30 cellular contexts compared by ENCODE assay signal in the genomic region with DNA sequence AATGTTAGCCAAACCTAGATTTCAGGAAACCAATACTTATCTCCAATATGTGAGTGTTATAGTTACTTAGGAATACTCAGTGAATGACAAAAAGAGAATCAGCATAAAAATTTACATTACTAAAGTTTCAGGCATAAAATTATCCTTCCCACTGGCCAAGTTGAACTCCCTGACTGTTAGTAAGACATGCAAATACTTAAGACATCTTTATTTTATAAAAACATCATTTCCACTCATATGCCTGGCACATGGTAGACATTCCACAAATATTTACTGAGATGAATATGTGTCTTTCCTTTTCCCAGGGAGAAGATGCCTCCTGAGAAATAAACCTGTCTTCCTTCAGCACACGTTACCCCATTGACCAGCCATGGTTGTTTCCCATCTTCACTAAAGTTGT. TPM values are rescaled to one million over a fixed set of nuclear protein-coding genes. Genes with fewer than 3 reads are reported as not detected.
"Had no signal": no experiment of that assay in that cellular context is flagged by ENCODE, and none has a peak within 500 bp of the region (broad histone marks: within the 10 kb centered on the region; RNA-seq: fewer than 3 reads in every experiment).

No MANE protein-coding gene starts in this region.

- DNase-seq: activated CD4-positive, alpha-beta T cell treated with anti-CD3 and anti-CD28 coated beads for 36 hours; activated CD4-positive, CD25-positive, alpha-beta regulatory T cell; activated CD8-positive, alpha-beta memory T cell treated with anti-CD3 and anti-CD28 coated beads, Interleukin-2, amount 10 ng/mL, durations not matched to agents 7 days and 5 days; activated CD8-positive, alpha-beta T cell treated with anti-CD3 and anti-CD28 coated beads, Interleukin-2, amount 10 ng/mL, durations not matched to agents 7 days and 5 days; activated naive CD4-positive, alpha-beta T cell; activated T-cell treated with anti-CD3 and anti-CD28 coated beads, Interleukin-2, amount 50 U/mL, for 48 hours; aorta; cerebellar nuclear complex; cortex of kidney; head of caudate nucleus; hypothalamus; immature natural killer cell; kidney; left colon; midbrain; naive thymus-derived CD8-positive, alpha-beta T cell; occipital lobe; stimulated activated CD4-positive, alpha-beta T cell treated with anti-CD3 and anti-CD28 coated beads, Interleukin-1b, Interleukin-23, amount 100 ng/mL, for 48 hours; stimulated activated CD4-positive, alpha-beta T cell treated with anti-CD3 and anti-CD28 coated beads, Interleukin-4, amount 100 ng/mL, for 4 hours; stimulated activated CD8-positive, alpha-beta memory T cell treated with anti-CD3 and anti-CD28 coated beads, Interleukin-4, amount 100 ng/mL, for 48 hours; stimulated activated naive CD8-positive, alpha-beta T cell treated with anti-CD3 and anti-CD28 coated beads, Interleukin-15, amount 100 ng/mL, for 72 hours; substantia nigra had no signal

- H3K27me3 ChIP-seq: cardiac muscle cell, gastroesophageal sphincter, right atrium auricular region, vagina had no signal

- H3K36me3 ChIP-seq: cardiac muscle cell, gastroesophageal sphincter, right atrium auricular region, vagina had no signal

- H3K9me3 ChIP-seq: gastroesophageal sphincter, right atrium auricular region, vagina had no signal

- H3K4me2 ChIP-seq: smooth muscle cell had no signal

- H3K4me3 ChIP-seq: cardiac muscle cell, gastroesophageal sphincter, right atrium auricular region, smooth muscle cell, vagina had no signal

- ATAC-seq: activated CD4-positive, alpha-beta T cell treated with anti-CD3 and anti-CD28 coated beads for 36 hours; activated CD8-positive, alpha-beta memory T cell treated with anti-CD3 and anti-CD28 coated beads, Interleukin-2, amount 10 ng/mL, durations not matched to agents 7 days and 5 days; activated CD8-positive, alpha-beta T cell treated with anti-CD3 and anti-CD28 coated beads, Interleukin-2, amount 10 ng/mL, durations not matched to agents 7 days and 5 days; activated naive CD4-positive, alpha-beta T cell treated with anti-CD3 and anti-CD28 coated beads, Interleukin-2, amount 50 U/mL, for 72 hours; gastroesophageal sphincter; left colon; naive thymus-derived CD8-positive, alpha-beta T cell; stimulated activated memory B cell treated with anti-CD40 and anti-IgM and Interleukin-4, amounts not matched to agents 10 μg/mL and 1 μg/mL and 100 μg/mL, for 72 hours; stimulated activated naive CD8-positive, alpha-beta T cell treated with anti-CD3 and anti-CD28 coated beads, Interleukin-15, amount 100 ng/mL, for 72 hours had no signal

- H3K4me1 ChIP-seq: gastroesophageal sphincter, right atrium auricular region, vagina had no signal

- H3K27ac ChIP-seq: cardiac muscle cell, gastroesophageal sphincter, right atrium auricular region, vagina had no signal

RNA-seq across cellular contexts. Expression of a gene that starts 7.3 kb away (rescaled TPM):
- total RNA-seq: activated CD4-positive, alpha-beta T cell treated with anti-CD3 and anti-CD28 coated beads for 36 hours; activated CD8-positive, alpha-beta memory T cell treated with anti-CD3 and anti-CD28 coated beads, Interleukin-2, amount 10 ng/mL, durations not matched to agents 7 days and 5 days; activated CD8-positive, alpha-beta T cell treated with anti-CD3 and anti-CD28 coated beads, Interleukin-2, amount 10 ng/mL, durations not matched to agents 7 days and 5 days; activated naive CD4-positive, alpha-beta T cell treated with anti-CD3 and anti-CD28 coated beads, Interleukin-2, amount 50 U/mL, for 72 hours; activated T-helper 2 cell treated with anti-CD3 and anti-CD28 coated beads, Interferon-gamma antibody, Interleukin-2, Interleukin-4, amounts not matched to agents 10 μg/mL and 5 μg/mL and 100 μg/mL, durations not matched to agents 14 hours and 24 hours and 36 hours; naive thymus-derived CD8-positive, alpha-beta T cell; occipital lobe; smooth muscle cell had no signal
- polyA plus RNA-seq: cardiac muscle cell; immature natural killer cell; naive thymus-derived CD8-positive, alpha-beta T cell had no signal
